8 cellular contexts compared by ENCODE assay signal in the genomic region with DNA sequence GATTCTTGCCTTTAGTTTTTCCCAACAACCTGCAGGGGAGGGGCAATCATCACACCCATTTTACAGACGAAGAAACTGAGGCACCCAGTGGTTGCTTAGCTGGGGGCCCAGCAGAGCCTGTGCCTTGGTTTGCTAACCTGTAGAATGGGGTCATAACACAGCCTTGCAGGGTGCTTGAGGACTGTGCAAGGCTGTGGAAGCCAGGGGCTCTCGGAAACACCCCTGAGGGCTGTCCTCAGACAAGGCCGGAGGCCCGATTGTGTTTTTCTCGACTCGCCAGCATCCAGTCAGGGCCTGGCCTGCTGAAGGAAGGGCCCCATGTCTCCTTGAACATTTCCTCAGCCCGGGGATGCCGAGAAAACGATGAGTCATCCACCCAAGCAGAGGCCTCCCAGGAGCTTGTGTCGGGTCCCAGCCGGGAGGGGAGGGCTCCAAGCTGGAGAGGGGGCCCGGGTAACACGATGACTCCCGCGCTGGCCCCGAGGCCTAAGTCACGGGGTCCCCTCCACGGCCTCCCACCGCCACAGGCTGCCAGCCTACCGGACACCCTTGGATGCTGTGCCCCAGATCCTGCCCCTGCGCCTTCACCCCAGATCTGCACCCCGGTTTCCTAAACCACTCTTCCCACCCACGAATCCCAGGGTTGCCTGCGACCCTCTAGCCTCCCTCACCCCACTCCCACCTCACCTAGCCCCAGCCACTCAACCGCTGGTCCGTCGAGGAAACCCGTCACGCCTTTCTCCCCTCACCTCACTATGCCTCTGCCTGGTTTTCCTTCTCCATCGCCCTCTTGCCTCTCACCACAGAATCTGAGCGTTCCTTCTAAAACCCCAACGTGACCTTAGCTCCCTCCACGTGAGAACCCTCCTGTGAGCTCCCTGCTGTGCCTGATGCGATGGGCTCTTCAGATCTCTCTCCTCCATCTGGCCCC. TPM values are rescaled to one million over a fixed set of nuclear protein-coding genes. Genes with fewer than 3 reads are reported as not detected.
DNase-seq lines count a peak whose midpoint lies in the region; ATAC-seq and TF ChIP-seq lines count a peak whose summit lies in the region.

No MANE protein-coding gene starts in this region.

- H3K27me3 ChIP-seq in GM23338 (ENCODE audit: insufficient read depth) = no peaks in the 10 kb centered on the region
- H3K27me3 ChIP-seq in Panc1 (ENCODE audit: control insufficient read depth, insufficient read depth, low read length) = no peaks in the 10 kb centered on the region
- H3K27me3 ChIP-seq in naive thymus-derived CD4-positive, alpha-beta T cell (ENCODE audit: control insufficient read depth in 2 of 2, insufficient read depth in 2 of 2, low read length in 2 of 2) = no peaks in the 10 kb centered on the region

- H3K4me3 Mint-ChIP-seq in GM23338 = no peak overlapping the region
- peak overlapping the region in 1 of 10 donors; percentile 23 for H3K4me3 Mint-ChIP-seq in naive thymus-derived CD4-positive, alpha-beta T cell

- peaks cover 16% of the 10 kb centered on the region; the same call in 2 of the 3 replicates for H3K4me1 Mint-ChIP-seq in GM23338
- H3K4me1 Mint-ChIP-seq in naive thymus-derived CD4-positive, alpha-beta T cell = peaks cover 0 to 51% (median 37%) of the 10 kb centered on the region in 7 donors

- TF ChIP-seq CTCF in GM23338 (conservative IDR thresholded peaks at IDR 0.05; ENCODE audit: low read depth in 2 of 2) = no peak
- TF ChIP-seq CTCF in Panc1 (IDR thresholded peaks at IDR 0.05) = no peak
- no peak for TF ChIP-seq CTCF in astrocyte of the spinal cord (IDR thresholded peaks at IDR 0.05; ENCODE audit: low read depth, low read length)

- H3K36me3 ChIP-seq in GM23338 (ENCODE audit: insufficient read depth) (no peaks in the 10 kb centered on the region; the same call in 1 of the 2 replicates), Panc1 (ENCODE audit: control insufficient read depth, insufficient read depth, low read length) (no peaks in the 10 kb centered on the region)
- H3K36me3 ChIP-seq in naive thymus-derived CD4-positive, alpha-beta T cell (ENCODE audit: control insufficient read depth in 2 of 3, insufficient read depth in 3 of 3, low read length in 3 of 3) = no peaks in the 10 kb centered on the region

- no peaks in the 10 kb centered on the region; the same call in 1 of the 2 replicates for H3K79me2 ChIP-seq in GM23338 (replicated peaks; ENCODE audit: insufficient read depth)

- H3K27ac ChIP-seq in GM23338 (ENCODE audit: low read depth) (no peak overlapping the region), Panc1 (ENCODE audit: low read length) (peak overlapping the region; percentile 39)
- H3K27ac ChIP-seq in naive thymus-derived CD4-positive, alpha-beta T cell (ENCODE audit: low read depth, low read length) = peak overlapping the region; percentile 48

- H3K36me3 Mint-ChIP-seq in GM23338 (ENCODE audit: low read depth) = no peaks in the 10 kb centered on the region
- no peaks in the 10 kb centered on the region for H3K36me3 Mint-ChIP-seq in naive thymus-derived CD4-positive, alpha-beta T cell

- CTCF ChIA-PET in Panc1 (lab: Charles Lee) = no interaction called here
- CTCF ChIA-PET in naive thymus-derived CD4-positive, alpha-beta T cell (lab: Charles Lee) = interaction anchor here (1.1 kb wide), 1 partner anchor 54 kb away, joined by 5 read pairs; no protein-coding TSS in a partner anchor

- in situ Hi-C loops in Panc1 (cut with HindIII; ENCODE audit: low pct_unique_long_range_greater_than_20kb, low sequenced_read_pairs) (no loop called here), astrocyte of the spinal cord (cut with HindIII; ENCODE audit: low sequenced_read_pairs) (no loop called here)

- peaks cover 16% of the 10 kb centered on the region; the same call in 1 of the 2 replicates for H3F3A ChIP-seq in GM23338 (replicated peaks; ENCODE audit: low read depth)

- no peaks in the 10 kb centered on the region for H3K9me2 ChIP-seq in GM23338 (ENCODE audit: insufficient read depth)

- H3K27ac Mint-ChIP-seq in GM23338 = no peak overlapping the region
- H3K27ac Mint-ChIP-seq in naive thymus-derived CD4-positive, alpha-beta T cell = peak overlapping the region in 3 of 9 donors; percentile 57 to 86 (median 64)

- H3K4me1 ChIP-seq in GM23338 (ENCODE audit: insufficient read depth) = peaks cover 28% of the 10 kb centered on the region
- peaks cover 24% of the 10 kb centered on the region for H3K4me1 ChIP-seq in Panc1 (ENCODE audit: control insufficient read depth, insufficient read depth, low read length)
- peaks cover 15 to 64% of the 10 kb centered on the region in 2 donors for H3K4me1 ChIP-seq in naive thymus-derived CD4-positive, alpha-beta T cell (ENCODE audit: control insufficient read depth in 2 of 2, insufficient read depth in 2 of 2, low read length in 2 of 2)

- intact Hi-C loops in Panc1 (cut with micrococcal nuclease; ENCODE audit: unreplicated experiment) = no loop called here
- intact Hi-C loops in naive thymus-derived CD4-positive, alpha-beta T cell (cut with micrococcal nuclease) = no loop called here

- no peaks in the 10 kb centered on the region for H3K9me3 Mint-ChIP-seq in GM23338
- no peaks in the 10 kb centered on the region for H3K9me3 Mint-ChIP-seq in naive thymus-derived CD4-positive, alpha-beta T cell

- H3K4me3 ChIP-seq in GM23338 = no peak overlapping the region
- no peak overlapping the region for H3K4me3 ChIP-seq in Panc1 (ENCODE audit: low read depth in 2 of 2, low read length in 2 of 2)
- H3K4me3 ChIP-seq in astrocyte of the spinal cord (ENCODE audit: low read depth, low read length) = no peak overlapping the region
- H3K4me3 ChIP-seq in naive thymus-derived CD4-positive, alpha-beta T cell (ENCODE audit: low read length) = no peak overlapping the region

- peak overlapping the region; percentile 43; the same call in 1 of the 2 replicates for H2AFZ ChIP-seq in GM23338

- no peaks in the 10 kb centered on the region for H4K20me1 ChIP-seq in GM23338 (replicated peaks; ENCODE audit: insufficient read depth)

- no peaks in the 10 kb centered on the region for H3K9me3 ChIP-seq in Panc1 (ENCODE audit: control insufficient read depth, insufficient read depth, low read depth, low read length)
- no peaks in the 10 kb centered on the region for H3K9me3 ChIP-seq in naive thymus-derived CD4-positive, alpha-beta T cell (ENCODE audit: control insufficient read depth in 2 of 3, low read length in 3 of 3)

- DNase-seq in GM23338 (ENCODE audit: low spot score) (peak; percentile 59), Panc1 (ENCODE audit: low read depth, low spot score) (no peak), astrocyte of the spinal cord (ENCODE audit: low read depth, low spot score) (peak; percentile 93), NCI-H1930 (lab: John Stamatoyannopoulos, UW) (no peak), iPS-NIHi11 (ENCODE audit: low spot score) (no peak), ureter (ENCODE audit: low spot score) (no peak)
- DNase-seq in naive thymus-derived CD4-positive, alpha-beta T cell = peak in 1 of 9 donors; percentile 49
- DNase-seq in central memory CD4-positive, alpha-beta T cell = no peak

- peaks cover 7% of the 10 kb centered on the region for H3K27me3 Mint-ChIP-seq in GM23338 (ENCODE audit: insufficient read depth, low read depth, poor library complexity)
- H3K27me3 Mint-ChIP-seq in naive thymus-derived CD4-positive, alpha-beta T cell = no peaks in the 10 kb centered on the region

- no peak overlapping the region for H3K4me2 ChIP-seq in GM23338

- POLR2A ChIA-PET in Panc1 (lab: Charles Lee) = interaction anchor here (0.5 to 0.6 kb wide), 2 partner anchors 115 to 296 kb away, joined by 3 read pairs; no protein-coding TSS in a partner anchor
- POLR2A ChIA-PET in naive thymus-derived CD4-positive, alpha-beta T cell (lab: Charles Lee) = interaction anchor here (0.6 to 1.5 kb wide), 6 partner anchors 8 to 198 kb away, joined by 3 to 6 read pairs (median 3); a partner anchor contains a TSS

- ATAC-seq in GM23338 (peak; percentile 51), Panc1 (peak; percentile 52; the same call in 1 of the 2 replicates)
- ATAC-seq in naive thymus-derived CD4-positive, alpha-beta T cell = peak; percentile 60

- BruUV-seq in Panc1 (replicated peaks; lab: Mats Ljungman, UMichigan) = no TSS peak

TF ChIP-seq in GM23338, 12 proteins besides CTCF, POLR2A, EP300 and RAD21 (continues in another document):
- no peak for TF ChIP-seq STAT1 (IDR thresholded peaks at IDR 0.05; ENCODE audit: unreplicated experiment)
- TF ChIP-seq JUNB (IDR thresholded peaks at IDR 0.05; ENCODE audit: unreplicated experiment) = no peak
- TF ChIP-seq POLR2AphosphoS5 (IDR thresholded peaks at IDR 0.05; ENCODE audit: low read depth) = no peak
- no peak for TF ChIP-seq EZH2phosphoT487 (IDR thresholded peaks at IDR 0.05; ENCODE audit: unreplicated experiment)
- TF ChIP-seq EZH2 (IDR thresholded peaks at IDR 0.05; ENCODE audit: low read depth, unreplicated experiment) = no peak
- TF ChIP-seq CREB1 (CRISPR knock-in tag; IDR thresholded peaks at IDR 0.05; ENCODE audit: low read depth) = no peak

RNA-seq across cellular contexts. Expression of a gene that starts 10.6 kb away (rescaled TPM):
- total RNA-seq in GM23338 (2014; rRNA removed; shearing (Covaris generic)) = 32.8 and 38.8 TPM in 2 replicates
- 36.7 and 39.2 TPM in 2 replicates for polyA plus RNA-seq in GM23338 (2016; fragmentation: Nextera tagmentation; extraction: Ambion mirVana)
- 21.6 TPM for total RNA-seq in Panc1 (2021; ENCODE audit: unreplicated experiment)
- polyA plus RNA-seq in Panc1 (2012; ENCODE audit: insufficient read length) = 26.3 TPM
- 10 to 100 TPM; 29.4 to 81.9 (median 74.6) TPM for total RNA-seq in naive thymus-derived CD4-positive, alpha-beta T cell
- 10 to 100 TPM; 17.3 to 23.5 TPM for polyA plus RNA-seq in naive thymus-derived CD4-positive, alpha-beta T cell
- total RNA-seq in ureter = 40.7 TPM

Comparison
In these comparisons a context has a peak if more than half of its experiments do, and no peak if none do; other contexts are left out.
1. DNase-seq: peak in GM23338 (single experiment) and astrocyte of the spinal cord (single experiment); none in Panc1 (single experiment), NCI-H1930 (0 of 2), central memory CD4-positive, alpha-beta T cell (single experiment), iPS-NIHi11 (single experiment) and ureter (single experiment).
2. Peak in every context shown above with its lines, with median percentiles within 50 percentile points of each other: ATAC-seq.